ENCODE assay signal across 1 cellular context in the genomic region with DNA sequence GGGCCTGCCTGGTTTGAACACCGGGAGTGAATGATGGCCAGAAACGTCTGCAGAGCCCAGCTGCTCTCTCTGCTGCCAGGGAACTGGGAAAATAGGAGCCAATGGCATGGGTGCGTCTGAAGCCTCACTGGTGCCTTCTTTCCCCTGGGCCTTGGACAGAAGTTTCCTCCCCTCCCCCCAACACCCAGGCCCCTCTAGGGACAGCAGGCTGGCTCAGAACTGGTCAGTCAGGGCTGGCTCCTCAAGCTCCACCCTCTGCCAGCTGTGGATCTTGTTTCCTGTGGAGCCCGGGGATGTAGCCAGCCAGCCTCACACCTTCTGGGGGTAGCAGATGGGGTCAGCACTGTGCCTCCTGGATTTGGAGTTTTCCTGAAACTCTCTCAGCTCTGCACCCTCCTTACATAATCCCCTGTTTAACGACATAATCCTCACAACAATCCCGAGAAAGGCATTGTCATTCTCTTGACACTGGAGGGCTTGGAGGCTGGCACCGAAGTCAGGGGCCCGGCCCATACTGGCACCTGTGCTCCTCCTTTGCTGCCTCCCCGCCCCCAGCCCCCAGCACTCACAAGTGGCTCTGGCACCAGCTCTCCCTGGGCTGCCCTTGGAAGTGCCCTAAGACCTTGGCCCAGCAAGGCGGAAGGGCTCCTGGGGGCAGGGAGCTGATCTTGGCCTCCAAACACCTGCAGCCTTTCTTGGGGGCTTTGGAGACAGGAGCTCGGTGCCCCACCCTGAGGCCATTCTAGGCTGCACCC.
TF ChIP-seq lines count a peak whose summit lies in the region.

No MANE protein-coding gene starts in this region.

TF ChIP-seq in H1, 55 proteins besides CTCF, POLR2A, EP300 and RAD21:
- TF ChIP-seq NANOG (IDR thresholded peaks at IDR 0.05; ENCODE audit: insufficient read depth, low read depth, low read length, poor library complexity, severe bottlenecking) (no peak), EGR1 (IDR thresholded peaks at IDR 0.05; ENCODE audit: borderline replicate concordance, low read depth, low read length) (no peak), HDAC2 (IDR thresholded peaks at IDR 0.05; ENCODE audit: borderline replicate concordance in 1 of 2, low read depth in 2 of 2, low read length in 2 of 2) (no peak), ASH2L (IDR thresholded peaks at IDR 0.05; ENCODE audit: low read length) (peak; percentile 40), CBX5 (IDR thresholded peaks at IDR 0.05; ENCODE audit: low read depth, low read length) (no peak)
- TF ChIP-seq, protein P1, sequence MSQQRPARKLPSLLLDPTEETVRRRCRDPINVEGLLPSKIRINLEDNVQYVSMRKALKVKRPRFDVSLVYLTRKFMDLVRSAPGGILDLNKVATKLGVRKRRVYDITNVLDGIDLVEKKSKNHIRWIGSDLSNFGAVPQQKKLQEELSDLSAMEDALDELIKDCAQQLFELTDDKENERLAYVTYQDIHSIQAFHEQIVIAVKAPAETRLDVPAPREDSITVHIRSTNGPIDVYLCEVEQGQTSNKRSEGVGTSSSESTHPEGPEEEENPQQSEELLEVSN (IDR thresholded peaks at IDR 0.05) = no peak
